ENCODE assay signal across 12 cellular contexts in the genomic region with DNA sequence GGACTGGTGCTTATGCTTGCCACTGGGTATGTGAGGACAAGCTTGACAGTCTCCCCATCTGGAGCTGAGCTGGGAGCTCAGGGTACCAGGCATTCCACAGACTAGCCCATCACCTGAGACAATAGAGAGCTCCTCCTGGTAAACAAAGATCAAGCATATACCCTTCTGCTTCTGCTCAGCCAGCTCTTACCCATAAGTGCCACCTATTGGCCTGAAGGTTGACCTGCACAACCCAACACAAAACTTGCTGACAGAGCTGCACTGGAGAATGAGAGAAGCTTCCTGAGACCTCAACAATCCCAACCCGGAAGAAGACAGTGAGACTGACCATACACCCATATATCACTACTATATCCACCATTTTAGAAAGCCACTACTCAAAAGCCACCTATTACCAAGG.
DNase-seq lines count a peak whose midpoint lies in the region; ATAC-seq and TF ChIP-seq lines count a peak whose summit lies in the region.
"Had no signal": no experiment of that assay in that cellular context is flagged by ENCODE, and none has a peak within 500 bp of the region (broad histone marks: within the 10 kb centered on the region; RNA-seq: fewer than 3 reads in every experiment).

No MANE protein-coding gene starts in this region.

- peaks cover 8% of the 10 kb centered on the region for H3K9me3 ChIP-seq in WERI-Rb-1 (ENCODE audit: severe bottlenecking)
- H3K9me3 ChIP-seq: transverse colon had no signal

- DNase-seq in ELR (ENCODE audit: low read depth) = peak; percentile 55
- DNase-seq in WERI-Rb-1 = peak; percentile 67
- DNase-seq in islet precursor cell = peak; percentile 78
- DNase-seq in LoVo (ENCODE audit: low spot score) = no peak
- DNase-seq in activated effector memory CD4-positive, alpha-beta T cell treated with anti-CD3 and anti-CD28 coated beads, Interleukin-2, amount 50 U/mL, for 16 hours = no peak
- DNase-seq in NCI-H1417 treated with DMSO at 0.1 percent for 48 hours (lab: John Stamatoyannopoulos, UW) = no peak
- DNase-seq: activated T-cell treated with anti-CD3 and anti-CD28 coated beads, Interleukin-2, amount 50 U/mL, for 4 hours; effector memory CD8-positive, alpha-beta T cell; transverse colon had no signal

- ATAC-seq in HG03521 (IDR thresholded peaks at IDR 0.05; ENCODE audit: unreplicated experiment) = no peak
- ATAC-seq: activated T-cell treated with anti-CD3 and anti-CD28 coated beads, Interleukin-2, amount 50 U/mL, for 4 hours; effector memory CD8-positive, alpha-beta T cell had no signal

- no peaks in the 10 kb centered on the region for H3K27me3 ChIP-seq in WERI-Rb-1 (ENCODE audit: insufficient read depth, low read depth, severe bottlenecking)
- H3K27me3 ChIP-seq: SJCRH30, transverse colon had no signal

- no peaks in the 10 kb centered on the region for H3K36me3 ChIP-seq in WERI-Rb-1
- H3K36me3 ChIP-seq: SJCRH30, transverse colon had no signal

- H3K27ac ChIP-seq in WERI-Rb-1 = no peak overlapping the region
- H3K27ac ChIP-seq: SJCRH30, transverse colon had no signal

- TF ChIP-seq EP300 in Ishikawa (IDR thresholded peaks at IDR 0.05; ENCODE audit: borderline replicate concordance) = no peak

- TF ChIP-seq CTCF in WERI-Rb-1 (IDR thresholded peaks at IDR 0.05; ENCODE audit: low read depth, low read length) = peak; percentile 88

- peak; percentile 56 for TF ChIP-seq RAD21 in Ishikawa (IDR thresholded peaks at IDR 0.05; ENCODE audit: low read depth)

- H3K4me3 ChIP-seq in WERI-Rb-1 (ENCODE audit: low read depth, low read length) = no peak overlapping the region
- H3K4me3 ChIP-seq: SJCRH30, transverse colon had no signal

TF ChIP-seq in Ishikawa, 13 proteins besides CTCF, POLR2A, EP300 and RAD21:
- TF ChIP-seq CREB1 (IDR thresholded peaks at IDR 0.05; ENCODE audit: low read depth) (no peak), TEAD4 (IDR thresholded peaks at IDR 0.05) (no peak), YY1 (IDR thresholded peaks at IDR 0.05; ENCODE audit: low read depth) (no peak), ZBTB7A (IDR thresholded peaks at IDR 0.05; ENCODE audit: low read depth) (no peak), EGR1 (IDR thresholded peaks at IDR 0.05) (no peak), NFIC (IDR thresholded peaks at IDR 0.05) (no peak), CEBPB (IDR thresholded peaks at IDR 0.05) (no peak), TCF12 (IDR thresholded peaks at IDR 0.05; ENCODE audit: low read depth) (no peak), TAF1 (IDR thresholded peaks at IDR 0.05; ENCODE audit: low read depth) (no peak)
- TF ChIP-seq, protein P1, sequence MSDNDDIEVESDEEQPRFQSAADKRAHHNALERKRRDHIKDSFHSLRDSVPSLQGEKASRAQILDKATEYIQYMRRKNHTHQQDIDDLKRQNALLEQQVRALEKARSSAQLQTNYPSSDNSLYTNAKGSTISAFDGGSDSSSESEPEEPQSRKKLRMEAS (IDR thresholded peaks at IDR 0.05) = no peak
- TF ChIP-seq, protein P2, sequence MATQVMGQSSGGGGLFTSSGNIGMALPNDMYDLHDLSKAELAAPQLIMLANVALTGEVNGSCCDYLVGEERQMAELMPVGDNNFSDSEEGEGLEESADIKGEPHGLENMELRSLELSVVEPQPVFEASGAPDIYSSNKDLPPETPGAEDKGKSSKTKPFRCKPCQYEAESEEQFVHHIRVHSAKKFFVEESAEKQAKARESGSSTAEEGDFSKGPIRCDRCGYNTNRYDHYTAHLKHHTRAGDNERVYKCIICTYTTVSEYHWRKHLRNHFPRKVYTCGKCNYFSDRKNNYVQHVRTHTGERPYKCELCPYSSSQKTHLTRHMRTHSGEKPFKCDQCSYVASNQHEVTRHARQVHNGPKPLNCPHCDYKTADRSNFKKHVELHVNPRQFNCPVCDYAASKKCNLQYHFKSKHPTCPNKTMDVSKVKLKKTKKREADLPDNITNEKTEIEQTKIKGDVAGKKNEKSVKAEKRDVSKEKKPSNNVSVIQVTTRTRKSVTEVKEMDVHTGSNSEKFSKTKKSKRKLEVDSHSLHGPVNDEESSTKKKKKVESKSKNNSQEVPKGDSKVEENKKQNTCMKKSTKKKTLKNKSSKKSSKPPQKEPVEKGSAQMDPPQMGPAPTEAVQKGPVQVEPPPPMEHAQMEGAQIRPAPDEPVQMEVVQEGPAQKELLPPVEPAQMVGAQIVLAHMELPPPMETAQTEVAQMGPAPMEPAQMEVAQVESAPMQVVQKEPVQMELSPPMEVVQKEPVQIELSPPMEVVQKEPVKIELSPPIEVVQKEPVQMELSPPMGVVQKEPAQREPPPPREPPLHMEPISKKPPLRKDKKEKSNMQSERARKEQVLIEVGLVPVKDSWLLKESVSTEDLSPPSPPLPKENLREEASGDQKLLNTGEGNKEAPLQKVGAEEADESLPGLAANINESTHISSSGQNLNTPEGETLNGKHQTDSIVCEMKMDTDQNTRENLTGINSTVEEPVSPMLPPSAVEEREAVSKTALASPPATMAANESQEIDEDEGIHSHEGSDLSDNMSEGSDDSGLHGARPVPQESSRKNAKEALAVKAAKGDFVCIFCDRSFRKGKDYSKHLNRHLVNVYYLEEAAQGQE (IDR thresholded peaks at IDR 0.05; ENCODE audit: low read depth) = no peak
- TF ChIP-seq, protein P3, sequence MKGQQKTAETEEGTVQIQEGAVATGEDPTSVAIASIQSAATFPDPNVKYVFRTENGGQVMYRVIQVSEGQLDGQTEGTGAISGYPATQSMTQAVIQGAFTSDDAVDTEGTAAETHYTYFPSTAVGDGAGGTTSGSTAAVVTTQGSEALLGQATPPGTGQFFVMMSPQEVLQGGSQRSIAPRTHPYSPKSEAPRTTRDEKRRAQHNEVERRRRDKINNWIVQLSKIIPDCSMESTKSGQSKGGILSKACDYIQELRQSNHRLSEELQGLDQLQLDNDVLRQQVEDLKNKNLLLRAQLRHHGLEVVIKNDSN (IDR thresholded peaks at IDR 0.05) = no peak

Comparison
In these comparisons a context has a peak if more than half of its experiments do, and no peak if none do; other contexts are left out.
1. DNase-seq: peak in ELR (single experiment), WERI-Rb-1 (single experiment) and islet precursor cell (single experiment); none in LoVo (single experiment), activated effector memory CD4-positive, alpha-beta T cell treated with anti-CD3 and anti-CD28 coated beads, Interleukin-2, amount 50 U/mL, for 16 hours (single experiment) and NCI-H1417 treated with DMSO at 0.1 percent for 48 hours (single experiment).